In genomic region chr11:117044287-117045035, GRCh38 we compare ENCODE assay signal across 13 cellular contexts. TPM values are rescaled to one million over a fixed set of nuclear protein-coding genes. Genes with fewer than 3 reads are reported as not detected.
DNase-seq lines count a peak whose midpoint lies in the region; ATAC-seq and TF ChIP-seq lines count a peak whose summit lies in the region.
"Had no signal": no experiment of that assay in that cellular context is flagged by ENCODE, and none has a peak within 500 bp of the region (broad histone marks: within the 10 kb centered on the region; RNA-seq: fewer than 3 reads in every experiment).

No MANE protein-coding gene starts in this region.

- H3K9me3 ChIP-seq in colonic mucosa (no peaks in the 10 kb centered on the region), stomach (no peaks in the 10 kb centered on the region), vagina (no peaks in the 10 kb centered on the region)
- H3K9me3 ChIP-seq: testis had no signal

- no peak for ATAC-seq in activated T-cell treated with anti-CD3 and anti-CD28 coated beads, Interleukin-2, amount 50 U/mL, for 72 hours (replicated peaks in 1 of 2)
- no peak for ATAC-seq in GM21423 (IDR thresholded peaks at IDR 0.05; ENCODE audit: unreplicated experiment)
- ATAC-seq: activated naive CD8-positive, alpha-beta T cell treated with anti-CD3 and anti-CD28 coated beads, Interleukin-2, amount 50 U/mL, for 24 hours had no signal

- peak overlapping the region in 1 of 2 donors; percentile 14 for H3K9ac ChIP-seq in colonic mucosa (ENCODE audit: low read depth in 2 of 2, low read length in 2 of 2)

- peak overlapping the region in 1 of 2 donors; percentile 13 for H3K4me3 Mint-ChIP-seq in activated T-cell treated with anti-CD3 and anti-CD28 coated beads, Interleukin-2, amount 50 U/mL, for 72 hours
- H3K4me3 Mint-ChIP-seq: activated naive CD8-positive, alpha-beta T cell treated with anti-CD3 and anti-CD28 coated beads, Interleukin-2, amount 50 U/mL, for 24 hours; neural crest cell had no signal

- intact Hi-C loops in colonic mucosa (cut with DNase I), result no loop called here
- intact Hi-C loops in stomach (cut with DNase I; ENCODE audit: low total_unique reads), result no loop called here
- intact Hi-C loops in vagina (cut with DNase I), result no loop called here
- intact Hi-C loops in posterior vena cava (cut with DNase I), result no loop called here

- H3K27me3 Mint-ChIP-seq in activated T-cell treated with anti-CD3 and anti-CD28 coated beads, Interleukin-2, amount 50 U/mL, for 72 hours (ENCODE audit: low read depth), result no peaks in the 10 kb centered on the region
- H3K27me3 Mint-ChIP-seq: activated naive CD8-positive, alpha-beta T cell treated with anti-CD3 and anti-CD28 coated beads, Interleukin-2, amount 50 U/mL, for 24 hours had no signal

- TF ChIP-seq CTCF in colonic mucosa (IDR thresholded peaks at IDR 0.05) (no peak), stomach (IDR thresholded peaks at IDR 0.05) (no peak), vagina (IDR thresholded peaks at IDR 0.05) (no peak)

- peak overlapping the region; percentile 55 for H3K27ac ChIP-seq in colonic mucosa
- peak overlapping the region; percentile 79 for H3K27ac ChIP-seq in layer of hippocampus (ENCODE audit: low read depth, low read length)
- H3K27ac ChIP-seq in stomach, result peak overlapping the region in 3 of 5 donors; percentile 45 to 61 (median 46)
- H3K27ac ChIP-seq in vagina, result no peak overlapping the region
- H3K27ac ChIP-seq: coronary artery, testis had no signal

- H3K27ac Mint-ChIP-seq in activated T-cell treated with anti-CD3 and anti-CD28 coated beads, Interleukin-2, amount 50 U/mL, for 72 hours, result peak overlapping the region; percentile 63
- H3K27ac Mint-ChIP-seq: activated naive CD8-positive, alpha-beta T cell treated with anti-CD3 and anti-CD28 coated beads, Interleukin-2, amount 50 U/mL, for 24 hours had no signal

- TF ChIP-seq POLR2A in stomach (IDR thresholded peaks at IDR 0.05) (no peak), vagina (IDR thresholded peaks at IDR 0.05) (no peak)

- H3K4me3 ChIP-seq in colonic mucosa (no peak overlapping the region), stomach (no peak overlapping the region), vagina (no peak overlapping the region)
- H3K4me3 ChIP-seq: coronary artery, testis had no signal

- DNase-seq in activated T-cell treated with anti-CD3 and anti-CD28 coated beads, Interleukin-2, amount 50 U/mL, for 72 hours, result no peak
- DNase-seq in activated T-cell treated with anti-CD3 and anti-CD28 coated beads for 4 hours (no peak), colonic mucosa (no peak), stomach (no peak), vagina (ENCODE audit: extremely low spot score in 2 of 2) (no peak), posterior vena cava (ENCODE audit: low spot score) (no peak)
- DNase-seq: activated naive CD8-positive, alpha-beta T cell treated with anti-CD3 and anti-CD28 coated beads, Interleukin-2, amount 50 U/mL, for 24 hours; H7; testis had no signal

- no peaks in the 10 kb centered on the region for H3K27me3 ChIP-seq in colonic mucosa
- H3K27me3 ChIP-seq in layer of hippocampus (ENCODE audit: control insufficient read depth, insufficient read depth, low read length), result no peaks in the 10 kb centered on the region
- H3K27me3 ChIP-seq in stomach, result no peaks in the 10 kb centered on the region
- H3K27me3 ChIP-seq in vagina, result no peaks in the 10 kb centered on the region
- H3K27me3 ChIP-seq: testis had no signal

- H3K4me1 Mint-ChIP-seq in activated T-cell treated with anti-CD3 and anti-CD28 coated beads, Interleukin-2, amount 50 U/mL, for 72 hours (ENCODE audit: low read depth), result peaks cover 61% of the 10 kb centered on the region

- TF ChIP-seq EP300 in stomach (IDR thresholded peaks at IDR 0.05), result no peak

- H3K36me3 Mint-ChIP-seq in activated T-cell treated with anti-CD3 and anti-CD28 coated beads, Interleukin-2, amount 50 U/mL, for 72 hours (ENCODE audit: insufficient read depth in 2 of 2), result peaks cover 0 to 1% of the 10 kb centered on the region in 2 donors

- 73 to 83% (median 76%) methylated on average over 7 of the region's 7 CpGs for WGBS in stomach, 5 donors

- no peaks in the 10 kb centered on the region for H3K4me1 ChIP-seq in colonic mucosa
- H3K4me1 ChIP-seq in stomach, result peaks cover 16 to 73% (median 40%) of the 10 kb centered on the region in 4 donors
- peaks cover 53% of the 10 kb centered on the region for H3K4me1 ChIP-seq in vagina
- H3K4me1 ChIP-seq: testis had no signal

- H3K36me3 ChIP-seq in colonic mucosa (no peaks in the 10 kb centered on the region), stomach (no peaks in the 10 kb centered on the region), vagina (no peaks in the 10 kb centered on the region)

- H3K9me3 Mint-ChIP-seq in activated T-cell treated with anti-CD3 and anti-CD28 coated beads, Interleukin-2, amount 50 U/mL, for 72 hours, result no peaks in the 10 kb centered on the region
- H3K9me3 Mint-ChIP-seq: activated naive CD8-positive, alpha-beta T cell treated with anti-CD3 and anti-CD28 coated beads, Interleukin-2, amount 50 U/mL, for 24 hours; neural crest cell had no signal

RNA-seq across cellular contexts. Expression of gene SIK3, which starts 53.8 kb away (rescaled TPM):
- 10 to 100 TPM; 21.4 to 26.3 TPM for total RNA-seq in activated T-cell treated with anti-CD3 and anti-CD28 coated beads, Interleukin-2, amount 50 U/mL, for 72 hours
- total RNA-seq in colonic mucosa (10 to 100 TPM; 26.7 to 28.0 TPM), stomach (10 to 100 TPM in 4 of 5 donors, 1 to 10 TPM in 1; 8.7 to 97.8 (median 44.3) TPM), vagina (39.0 TPM), posterior vena cava (10 to 100 TPM; 43.8 to 53.4 TPM)
- polyA plus RNA-seq in stomach, result 1 to 10 TPM; 6.5 to 7.8 (median 7.0) TPM
